In the genomic region with DNA sequence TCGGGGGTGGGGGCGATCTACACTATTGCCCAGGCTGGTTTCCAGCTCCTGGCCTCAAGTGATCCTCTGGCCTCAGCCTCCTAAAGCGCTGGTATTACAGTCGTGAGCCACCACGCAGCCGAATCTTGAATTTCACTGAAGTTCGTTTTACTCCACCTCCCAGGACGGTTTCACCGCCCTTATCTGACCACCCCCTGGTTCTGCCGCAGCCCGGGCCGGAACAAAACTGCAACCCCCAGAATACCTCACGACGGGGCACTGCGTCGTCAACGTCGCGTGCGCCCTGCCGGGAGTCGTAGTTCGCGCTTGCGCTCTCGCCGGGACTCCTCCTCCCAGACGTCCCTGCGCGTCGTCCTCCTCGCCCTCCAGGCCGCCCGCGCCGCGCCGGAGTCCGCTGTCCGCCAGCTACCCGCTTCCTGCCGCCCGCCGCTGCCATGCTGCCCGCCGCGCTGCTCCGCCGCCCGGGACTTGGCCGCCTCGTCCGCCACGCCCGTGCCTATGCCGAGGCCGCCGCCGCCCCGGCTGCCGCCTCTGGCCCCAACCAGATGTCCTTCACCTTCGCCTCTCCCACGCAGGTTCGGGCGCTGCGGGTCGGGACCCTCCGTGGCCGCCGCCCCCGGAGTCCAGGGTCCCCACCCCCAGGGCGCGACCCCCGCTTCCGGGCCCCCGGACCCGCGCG, we compare ENCODE assay signal across 8 cellular contexts. TPM values are rescaled to one million over a fixed set of nuclear protein-coding genes. Genes with fewer than 3 reads are reported as not detected.
DNase-seq lines count a peak whose midpoint lies in the region; ATAC-seq and TF ChIP-seq lines count a peak whose summit lies in the region.

A gene (plus strand): TSS at position 335 of the 679 bp plus-strand sequence. CDS start 100 bp downstream, at position 435.

- DNase-seq in NCI-H2227 treated with DMSO at 0.1 percent for 48 hours (lab: John Stamatoyannopoulos, UW) (peak; percentile 71), breast epithelium (ENCODE audit: low spot score in 2 of 2) (peak; percentile 91 to 93)

- ATAC-seq in GM18517 (IDR thresholded peaks at IDR 0.05; ENCODE audit: unreplicated experiment): peak; percentile 49
- ATAC-seq in HG03159 (IDR thresholded peaks at IDR 0.05; ENCODE audit: unreplicated experiment): peak; percentile 43
- ATAC-seq in HG03025 (IDR thresholded peaks at IDR 0.05; ENCODE audit: low FRiP score, unreplicated experiment): no peak

- TF ChIP-seq POLR2A in breast epithelium (IDR thresholded peaks at IDR 0.05): peak; percentile 25

- H3K4me3 ChIP-seq in WI38 (ENCODE audit: low read depth, low read length): peak within 1 kb of the TSS; percentile 73
- peak within 1 kb of the TSS; percentile 84 to 97 (median 88) for H3K4me3 ChIP-seq in breast epithelium
- H3K4me3 ChIP-seq in iPS-20b (ENCODE audit: low read length): peak within 1 kb of the TSS; percentile 78
- peak within 1 kb of the TSS; percentile 85 to 90 (median 88) for H3K4me3 ChIP-seq in skeletal muscle tissue (ENCODE audit: low read length in 3 of 3)

- H3K27me3 ChIP-seq in breast epithelium (no peaks in the 10 kb centered on the region), iPS-20b (ENCODE audit: insufficient read depth, low read length) (no peaks in the 10 kb centered on the region; the same call in 1 of the 2 replicates), skeletal muscle tissue (ENCODE audit: control insufficient read depth in 3 of 3, insufficient read depth in 3 of 3, low read length in 3 of 3) (no peaks in the 10 kb centered on the region)

- H3K4me1 ChIP-seq in breast epithelium (peaks cover 32 to 47% of the 10 kb centered on the region in 2 donors), iPS-20b (ENCODE audit: insufficient read depth, low read length) (0 out of 2 replicates have a peak, but pooled peaks cover 4% of the 10 kb centered on the region), skeletal muscle tissue (ENCODE audit: control insufficient read depth in 3 of 3, insufficient read depth in 3 of 3, low read length in 3 of 3) (peaks cover 48 to 64% (median 64%) of the 10 kb centered on the region in 3 donors)

- intact Hi-C loops in breast epithelium (cut with DNase I; ENCODE audit: low total_unique reads): no loop called here

- H3K36me3 ChIP-seq in breast epithelium (no peaks in the 10 kb centered on the region), iPS-20b (ENCODE audit: insufficient read depth, low read depth, low read length) (no peaks in the 10 kb centered on the region), skeletal muscle tissue (ENCODE audit: control insufficient read depth in 3 of 3, insufficient read depth in 3 of 3, low read length in 3 of 3) (no peaks in the 10 kb centered on the region)

- H3K27ac ChIP-seq in breast epithelium (peak within 1 kb of the TSS; percentile 93 to 97), iPS-20b (ENCODE audit: low read length) (no peak within 1 kb of the TSS), skeletal muscle tissue (ENCODE audit: low read depth, low read length) (peak within 1 kb of the TSS; percentile 100)

- H3K9ac ChIP-seq in iPS-20b (ENCODE audit: low read depth, low read length) (peak within 1 kb of the TSS; percentile 74; the same call in 1 of the 2 replicates), skeletal muscle tissue (ENCODE audit: low read depth in 1 of 3, low read length in 3 of 3) (peak within 1 kb of the TSS; percentile 81 to 94 (median 86))

- TF ChIP-seq CTCF in WI38 (IDR thresholded peaks at IDR 0.05; ENCODE audit: low read depth, low read length): no peak
- TF ChIP-seq CTCF in breast epithelium (IDR thresholded peaks at IDR 0.05): no peak

- no peaks in the 10 kb centered on the region for H3K9me3 ChIP-seq in breast epithelium
- no peaks in the 10 kb centered on the region for H3K9me3 ChIP-seq in iPS-20b (ENCODE audit: insufficient read depth, low read depth, low read length)
- H3K9me3 ChIP-seq in skeletal muscle tissue (ENCODE audit: control insufficient read depth in 3 of 3, low read length in 3 of 3): no peaks in the 10 kb centered on the region

RNA-seq across cellular contexts. Expression of the gene that starts here (rescaled TPM):
- total RNA-seq in breast epithelium: 10 to 100 TPM; 47.6 to 64.9 (median 61.3) TPM
- total RNA-seq in skeletal muscle tissue: 24.5 TPM
